ENCODE assay signal across 31 cellular contexts in genomic region chr15:83899670-83900069, GRCh38.
"Had no signal": no experiment of that assay in that cellular context is flagged by ENCODE, and none has a peak within 500 bp of the region (broad histone marks: within the 10 kb centered on the region; RNA-seq: fewer than 3 reads in every experiment).

No MANE protein-coding gene starts in this region.

- H3K36me3 ChIP-seq: cardiac muscle cell, Peyer's patch, WERI-Rb-1 had no signal

- H3K4me1 ChIP-seq: Peyer's patch had no signal

- H3K4me3 ChIP-seq: ascending aorta, cardiac muscle cell, K562, Peyer's patch had no signal

- H3K27me3 ChIP-seq: ascending aorta, Peyer's patch had no signal

- H3K27ac ChIP-seq: ascending aorta, cardiac muscle cell, Peyer's patch, WERI-Rb-1 had no signal

- ATAC-seq: activated CD8-positive, alpha-beta memory T cell treated with anti-CD3 and anti-CD28 coated beads, Interleukin-2, amount 10 ng/mL, durations not matched to agents 7 days and 5 days; activated naive CD8-positive, alpha-beta T cell treated with anti-CD3 and anti-CD28 coated beads, Interleukin-2, amount 50 U/mL, for 24 hours; K562; PC-3 had no signal

- H3K9me3 ChIP-seq: ascending aorta, Peyer's patch had no signal

- DNase-seq: activated CD4-positive, alpha-beta memory T cell treated with anti-CD3 and anti-CD28 coated beads, Interleukin-2, amount 10 ng/mL, durations not matched to agents 7 days and 5 days; activated CD4-positive, alpha-beta T cell treated with anti-CD3 and anti-CD28 coated beads for 1 hour; activated CD4-positive, alpha-beta T cell treated with anti-CD3 and anti-CD28 coated beads for 48 hours; activated CD4-positive, CD25-positive, alpha-beta regulatory T cell; activated CD8-positive, alpha-beta memory T cell treated with anti-CD3 and anti-CD28 coated beads for 24 hours; activated CD8-positive, alpha-beta memory T cell treated with anti-CD3 and anti-CD28 coated beads, Interleukin-2, amount 10 ng/mL, durations not matched to agents 7 days and 5 days; activated CD8-positive, alpha-beta memory T cell treated with anti-CD3 and anti-CD28 coated beads, Interleukin-2, amount 50 U/mL, for 48 hours; activated effector memory CD4-positive, alpha-beta T cell treated with Interleukin-2 at 50 U/mL for 16 hours; activated naive CD4-positive, alpha-beta T cell treated with anti-CD3 and anti-CD28 coated beads, Interleukin-2, amount 10 ng/mL, durations not matched to agents 7 days and 5 days; activated naive CD8-positive, alpha-beta T cell treated with anti-CD3 and anti-CD28 coated beads, Interleukin-2, amount 50 U/mL, for 24 hours; activated T-cell treated with anti-CD3 and anti-CD28 coated beads, Interleukin-2, amount 50 U/mL, for 48 hours; amniotic stem cell; NCI-H1092 treated with DMSO at 0.1 percent for 48 hours; NCI-H1417; NCI-H146; NCI-H187; NCI-H2029 treated with DMSO at 0.1 percent for 48 hours; NCI-H2107; NCI-H2171; NCI-H510A; NCI-H526; NCI-H748 treated with DMSO at 0.1 percent for 48 hours; NK-92 treated with Interleukin-12 subunit alpha and Interleukin-12 subunit beta, amount 100 ng/mL, for 24 hours; PC-3; Peyer's patch; RPMI8226; T1000; WERI-Rb-1 had no signal
